Comparison of ENCODE assay signal across 18 cellular contexts in genomic region chr3:16817201-16817600, GRCh38.
DNase-seq lines count a peak whose midpoint lies in the region; ATAC-seq and TF ChIP-seq lines count a peak whose summit lies in the region.
"Had no signal": no experiment of that assay in that cellular context is flagged by ENCODE, and none has a peak within 500 bp of the region (broad histone marks: within the 10 kb centered on the region; RNA-seq: fewer than 3 reads in every experiment).

No MANE protein-coding gene starts in this region.

- H3K4me3 ChIP-seq in fibroblast of mammary gland (ENCODE audit: control insufficient read depth, low read depth, low read length), result no peak overlapping the region

- TF ChIP-seq CTCF in fibroblast of mammary gland (conservative IDR thresholded peaks at IDR 0.05; ENCODE audit: control insufficient read depth, insufficient read depth, low read depth, low read length), result no peak
- TF ChIP-seq CTCF in omental fat pad (IDR thresholded peaks at IDR 0.05), result no peak

- DNase-seq in COR-L47 (lab: John Stamatoyannopoulos, UW) (peak; percentile 18), NCI-H1048 (lab: John Stamatoyannopoulos, UW) (peak; percentile 25), NCI-H526 treated with DMSO at 0.1 percent for 48 hours (lab: John Stamatoyannopoulos, UW) (peak; percentile 35), fibroblast of mammary gland (ENCODE audit: low read depth) (peak; percentile 52), SW 1271 (lab: John Stamatoyannopoulos, UW) (no peak), left ventricle myocardium superior (no peak), omental fat pad (ENCODE audit: low spot score) (no peak)
- no peak for DNase-seq in stimulated activated CD4-positive, alpha-beta T cell treated with anti-CD3 and anti-CD28 coated beads, Interleukin-1b, Interleukin-23, amount 100 ng/mL, for 48 hours
- DNase-seq: Caco-2; KBM-7; NCI-H1436 treated with DMSO at 0.1 percent for 48 hours; NCI-H2081 treated with DMSO at 0.1 percent for 48 hours; NCI-H226; NK-92 treated with Interleukin-12 subunit alpha and Interleukin-12 subunit beta, amount 100 ng/mL, for 24 hours; SHP77; SK-N-SH; T-helper 1 cell had no signal

- intact Hi-C loops in left ventricle myocardium superior (cut with micrococcal nuclease), result no loop called here

- ATAC-seq in left ventricle myocardium superior, result no peak
- ATAC-seq in omental fat pad (ENCODE audit: low FRiP score), result no peak
- ATAC-seq: HCT116 had no signal

Comparison
In these comparisons a context has a peak if more than half of its experiments do, and no peak if none do; other contexts are left out.
1. DNase-seq: peak in COR-L47 (single experiment), NCI-H1048 (single experiment), NCI-H526 treated with DMSO at 0.1 percent for 48 hours (single experiment) and fibroblast of mammary gland (single experiment); none in SW 1271 (0 of 2), left ventricle myocardium superior (single experiment), stimulated activated CD4-positive, alpha-beta T cell treated with anti-CD3 and anti-CD28 coated beads, Interleukin-1b, Interleukin-23, amount 100 ng/mL, for 48 hours (single experiment) and omental fat pad (single experiment).